In the genomic region with DNA sequence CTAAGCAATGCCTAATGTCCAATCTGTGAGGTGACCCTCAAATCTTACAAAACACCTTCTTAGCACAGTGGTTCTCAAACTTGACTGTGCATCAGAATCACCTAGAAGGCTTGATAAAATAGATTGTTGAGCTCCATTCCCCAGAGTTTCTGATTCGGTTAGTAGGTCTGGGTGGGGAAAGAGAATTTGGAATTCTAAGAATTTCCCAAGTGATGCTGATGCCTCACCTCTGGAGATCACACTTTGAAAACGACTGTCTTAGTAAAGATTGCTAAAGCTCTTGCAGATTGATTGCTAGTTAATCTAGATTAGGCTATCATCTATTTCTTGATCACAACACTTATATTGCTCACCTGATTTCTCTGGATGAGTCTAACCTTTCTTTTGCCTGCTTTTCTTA, we compare ENCODE assay signal across 22 cellular contexts.
DNase-seq lines count a peak whose midpoint lies in the region; ATAC-seq, FAIRE-seq and TF ChIP-seq lines count a peak whose summit lies in the region.
"Had no signal": no experiment of that assay in that cellular context is flagged by ENCODE, and none has a peak within 500 bp of the region (broad histone marks: within the 10 kb centered on the region; RNA-seq: fewer than 3 reads in every experiment).

No MANE protein-coding gene starts in this region.

- no peak overlapping the region for H3K4ac ChIP-seq in mesendoderm (ENCODE audit: low read depth, low read length)

- no peak overlapping the region for H3K23ac ChIP-seq in mesendoderm (ENCODE audit: low read length)

- H3K27me3 Mint-ChIP-seq in endodermal cell (ENCODE audit: insufficient read depth) (no peaks in the 10 kb centered on the region), osteocyte (ENCODE audit: unreplicated experiment) (no peaks in the 10 kb centered on the region)
- no peaks in the 10 kb centered on the region for H3K27me3 Mint-ChIP-seq in CD4-positive, alpha-beta memory T cell
- H3K27me3 Mint-ChIP-seq: CD4-positive, alpha-beta T cell had no signal

- H3K9ac ChIP-seq in endodermal cell (ENCODE audit: extremely low read depth, low read length, poor library complexity, severe bottlenecking) (no peak overlapping the region), mesendoderm (ENCODE audit: low read length) (no peak overlapping the region)
- H3K9ac ChIP-seq: BLaER1 treated with 17β-estradiol and CSF1 and Interleukin-3, amounts not matched to agents 10 nM and 100 nM had no signal

- no peak overlapping the region for H3K56ac ChIP-seq in mesendoderm (ENCODE audit: low read length)

- TF ChIP-seq POLR2A in A549 (IDR thresholded peaks at IDR 0.05; ENCODE audit: low read length) = no peak

- CTCF ChIA-PET in A549 (lab: Yijun Ruan, JAX) = no interaction called here
- CTCF ChIA-PET in CD4-positive, alpha-beta memory T cell (lab: Charles Lee; ENCODE audit: partially characterized antibody) = no interaction called here

- H3K9me3 ChIP-seq in A549 (no peaks in the 10 kb centered on the region), endodermal cell (ENCODE audit: control insufficient read depth, low read length) (no peaks in the 10 kb centered on the region)
- H3K9me3 ChIP-seq in CD4-positive, alpha-beta memory T cell (ENCODE audit: control insufficient read depth in 1 of 2, low read length in 2 of 2) = no peaks in the 10 kb centered on the region
- H3K9me3 ChIP-seq: BE2C; BLaER1 treated with 17β-estradiol and CSF1 and Interleukin-3, amounts not matched to agents 10 nM and 100 nM; HAP-1 had no signal

- WGBS in A549 (ENCODE audit: missing lambda C conversion rate) = 10% methylated on average over 2 of the region's 2 CpGs
- 27 to 29% methylated on average over 2 of the region's 2 CpGs for WGBS in endodermal cell (ENCODE audit: insufficient coverage in 1 of 2, insufficient read length in 1 of 2), 2 experiments
- WGBS in mesendoderm (ENCODE audit: extremely low coverage, insufficient coverage, low lambda C conversion rate) = no CpG with 5 or more reads among the region's 2 CpGs

- H3K27ac Mint-ChIP-seq in endodermal cell (peak overlapping the region; percentile 79), osteocyte (ENCODE audit: unreplicated experiment) (no peak overlapping the region)
- H3K27ac Mint-ChIP-seq in CD4-positive, alpha-beta memory T cell = no peak overlapping the region
- H3K27ac Mint-ChIP-seq: CD14-positive monocyte; CD4-positive, alpha-beta T cell; HFFc6 had no signal

- no peak for FAIRE-seq in A549 (lab: Jason Lieb, UNC)
- FAIRE-seq: GM12891, GM18507 had no signal

- TF ChIP-seq CTCF in A549 (IDR thresholded peaks at IDR 0.05) (no peak), VCaP (conservative IDR thresholded peaks at IDR 0.05) (no peak), endodermal cell (conservative IDR thresholded peaks at IDR 0.05) (no peak), osteocyte (IDR thresholded peaks at IDR 0.05) (no peak)

- peaks cover 14% of the 10 kb centered on the region for H3K4me1 Mint-ChIP-seq in endodermal cell
- no peaks in the 10 kb centered on the region for H3K4me1 Mint-ChIP-seq in osteocyte (ENCODE audit: unreplicated experiment)
- H3K4me1 Mint-ChIP-seq in CD4-positive, alpha-beta memory T cell = no peaks in the 10 kb centered on the region
- H3K4me1 Mint-ChIP-seq: CD14-positive monocyte had no signal

- no peaks in the 10 kb centered on the region for H3K9me3 Mint-ChIP-seq in endodermal cell
- H3K9me3 Mint-ChIP-seq in osteocyte (ENCODE audit: unreplicated experiment) = no peaks in the 10 kb centered on the region
- peaks cover 0 to 11% (median 8%) of the 10 kb centered on the region in 8 donors for H3K9me3 Mint-ChIP-seq in CD4-positive, alpha-beta memory T cell

- H3K4me3 ChIP-seq in A549 = no peak overlapping the region
- H3K4me3 ChIP-seq in endodermal cell (ENCODE audit: low read length) = no peak overlapping the region
- no peak overlapping the region for H3K4me3 ChIP-seq in mesendoderm (ENCODE audit: low read length)
- no peak overlapping the region for H3K4me3 ChIP-seq in CD4-positive, alpha-beta memory T cell (ENCODE audit: low read length in 2 of 2)
- H3K4me3 ChIP-seq: BLaER1 treated with 17β-estradiol and CSF1 and Interleukin-3, amounts not matched to agents 10 nM and 100 nM; HAP-1 had no signal

- no peak overlapping the region for H2AK5ac ChIP-seq in mesendoderm (ENCODE audit: low read length)

- no peaks in the 10 kb centered on the region for H3K36me3 ChIP-seq in endodermal cell (ENCODE audit: control insufficient read depth, insufficient read depth, low read length)
- no peaks in the 10 kb centered on the region for H3K36me3 ChIP-seq in mesendoderm (ENCODE audit: control insufficient read depth, insufficient read depth, low read length)
- H3K36me3 ChIP-seq in CD4-positive, alpha-beta memory T cell (ENCODE audit: insufficient read depth, low read length) = no peaks in the 10 kb centered on the region
- H3K36me3 ChIP-seq: BE2C; BLaER1 treated with 17β-estradiol and CSF1 and Interleukin-3, amounts not matched to agents 10 nM and 100 nM; HAP-1 had no signal

- H2BK15ac ChIP-seq in mesendoderm (replicated peaks; ENCODE audit: low read depth) = no peak overlapping the region

- H3K27me3 ChIP-seq in endodermal cell (ENCODE audit: control insufficient read depth, insufficient read depth, low read length, poor library complexity, severe bottlenecking) (no peaks in the 10 kb centered on the region), mesendoderm (ENCODE audit: insufficient read depth, low read length, poor library complexity) (no peaks in the 10 kb centered on the region)
- H3K27me3 ChIP-seq in CD4-positive, alpha-beta memory T cell (ENCODE audit: insufficient read depth, low read length) = no peaks in the 10 kb centered on the region
- H3K27me3 ChIP-seq: BE2C; BLaER1 treated with 17β-estradiol and CSF1 and Interleukin-3, amounts not matched to agents 10 nM and 100 nM had no signal

- H3K4me2 ChIP-seq in A549 = peak overlapping the region; percentile 13; the same call in 1 of the 3 replicates
- H3K4me2 ChIP-seq in mesendoderm (ENCODE audit: low read length) = no peak overlapping the region
- H3K4me2 ChIP-seq: BLaER1 treated with 17β-estradiol and CSF1 and Interleukin-3, amounts not matched to agents 10 nM and 100 nM had no signal

- H3K36me3 Mint-ChIP-seq in endodermal cell (ENCODE audit: low read depth) (no peaks in the 10 kb centered on the region), osteocyte (ENCODE audit: unreplicated experiment) (no peaks in the 10 kb centered on the region)
- no peaks in the 10 kb centered on the region for H3K36me3 Mint-ChIP-seq in CD4-positive, alpha-beta memory T cell
- H3K36me3 Mint-ChIP-seq: CD14-positive monocyte had no signal

- H4K5ac ChIP-seq in mesendoderm (ENCODE audit: low read length) = no peak overlapping the region

- H3K79me1 ChIP-seq in mesendoderm (ENCODE audit: low read length) = no peaks in the 10 kb centered on the region

- H3K4me1 ChIP-seq in A549 = peaks cover 14% of the 10 kb centered on the region; the same call in 2 of the 3 replicates
- no peaks in the 10 kb centered on the region for H3K4me1 ChIP-seq in endodermal cell (ENCODE audit: control insufficient read depth, insufficient read depth, low read length)
- H3K4me1 ChIP-seq in mesendoderm (ENCODE audit: control insufficient read depth, low read depth, low read length) = no peaks in the 10 kb centered on the region
- no peaks in the 10 kb centered on the region for H3K4me1 ChIP-seq in CD4-positive, alpha-beta memory T cell (ENCODE audit: insufficient read depth, low read length)
- H3K4me1 ChIP-seq: BE2C, HAP-1 had no signal

- POLR2A ChIA-PET in A549 (lab: Yijun Ruan, JAX) = no interaction called here
- POLR2A ChIA-PET in CD4-positive, alpha-beta memory T cell (lab: Charles Lee; ENCODE audit: partially characterized antibody) = no interaction called here

- H3K4me3 Mint-ChIP-seq in endodermal cell = no peak overlapping the region
- no peak overlapping the region for H3K4me3 Mint-ChIP-seq in osteocyte (ENCODE audit: unreplicated experiment)
- H3K4me3 Mint-ChIP-seq in CD4-positive, alpha-beta memory T cell = no peak overlapping the region
- H3K4me3 Mint-ChIP-seq: CD14-positive monocyte; CD4-positive, alpha-beta T cell; HFFc6 had no signal

- no peaks in the 10 kb centered on the region for H3K79me2 ChIP-seq in mesendoderm (ENCODE audit: control insufficient read depth, insufficient read depth, low read length)

- H2BK5ac ChIP-seq in mesendoderm (ENCODE audit: low read length) = no peak overlapping the region

- no peak for ATAC-seq in A549

- intact Hi-C loops in CD4-positive, alpha-beta memory T cell (cut with micrococcal nuclease) = no loop called here

- TF ChIP-seq EP300 in A549 (IDR thresholded peaks at IDR 0.05) = no peak

- DNase-seq in A549 (ENCODE audit: low read depth in 1 of 2, low spot score in 1 of 2) (no peak), endodermal cell (no peak), mesendoderm (peak; percentile 86), osteocyte (ENCODE audit: extremely low spot score, unreplicated experiment) (no peak), NCI-H146 (lab: John Stamatoyannopoulos, UW) (no peak)
- no peak for DNase-seq in CD4-positive, alpha-beta memory T cell
- DNase-seq: ACHN; AML-193; BE2C; Calu3; CD4-positive, alpha-beta T cell; COR-L47; DMS79 treated with DMSO at 0.1 percent for 48 hours; GF-D8; HFFc6 had no signal

- no peak overlapping the region for H4K8ac ChIP-seq in mesendoderm (ENCODE audit: low read depth, low read length)

- no peak overlapping the region for H2BK120ac ChIP-seq in mesendoderm (ENCODE audit: low read depth, low read length)

- no peak overlapping the region for H3K18ac ChIP-seq in mesendoderm (ENCODE audit: low read length)

- no peak for TF ChIP-seq RAD21 in A549 (conservative IDR thresholded peaks at IDR 0.05 in 1 of 2, IDR thresholded peaks at IDR 0.05 in 1 of 2)

- H3K27ac ChIP-seq in A549 (no peak overlapping the region), VCaP (peak overlapping the region; percentile 32; the same call in 1 of the 2 replicates), endodermal cell (ENCODE audit: low read depth, low read length) (no peak overlapping the region), mesendoderm (ENCODE audit: low read depth, low read length) (no peak overlapping the region)
- H3K27ac ChIP-seq in CD4-positive, alpha-beta memory T cell (ENCODE audit: low read depth, low read length) = no peak overlapping the region
- H3K27ac ChIP-seq: 22Rv1; BLaER1 treated with 17β-estradiol and CSF1 and Interleukin-3, amounts not matched to agents 10 nM and 100 nM had no signal

TF ChIP-seq in A549, 52 proteins besides CTCF, POLR2A, EP300 and RAD21 (continues in another document):
- TF ChIP-seq CEBPB (IDR thresholded peaks at IDR 0.05) (no peak), CBX8 (IDR thresholded peaks at IDR 0.05) (no peak), ZSCAN20 (CRISPR knock-in tag; IDR thresholded peaks at IDR 0.05) (no peak), TP53 (CRISPR knock-in tag; IDR thresholded peaks at IDR 0.05) (no peak), RNF2 (IDR thresholded peaks at IDR 0.05; ENCODE audit: borderline replicate concordance, low read depth) (no peak), POLR2AphosphoS2 (conservative IDR thresholded peaks at IDR 0.05; ENCODE audit: low read length) (no peak)
